ENCODE assay signal across 20 cellular contexts in the genomic region with DNA sequence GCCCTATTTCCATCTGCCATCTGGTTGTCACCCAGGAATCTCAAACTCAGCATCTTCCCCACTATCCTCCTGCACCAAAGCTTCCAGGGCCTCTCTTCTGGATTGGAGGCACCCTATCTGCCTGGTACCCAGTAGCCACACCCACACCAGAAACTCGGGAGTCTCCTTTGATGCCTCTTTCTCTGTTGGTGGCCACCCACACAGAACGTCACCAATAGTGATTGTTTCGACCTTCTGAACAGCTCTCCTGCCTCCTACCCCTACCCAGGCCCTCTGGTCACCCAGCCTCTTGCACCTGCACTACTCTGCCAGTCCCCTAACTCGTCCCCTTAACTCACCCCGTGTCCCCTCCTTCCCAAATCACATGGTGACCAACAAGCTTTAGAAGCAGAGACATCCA.
DNase-seq lines count a peak whose midpoint lies in the region; ATAC-seq and TF ChIP-seq lines count a peak whose summit lies in the region.
"Had no signal": no experiment of that assay in that cellular context is flagged by ENCODE, and none has a peak within 500 bp of the region (broad histone marks: within the 10 kb centered on the region; RNA-seq: fewer than 3 reads in every experiment).

No MANE protein-coding gene starts in this region.

- no peak for ATAC-seq in CD4-positive, CD25-positive, alpha-beta regulatory T cell (ENCODE audit: low read depth in 2 of 2)
- no peak for ATAC-seq in activated T-helper 17 cell treated with anti-CD3 and anti-CD28 coated beads, Interleukin-2, amount 50 U/mL, for 72 hours (replicated peaks)
- ATAC-seq in GM21717 (IDR thresholded peaks at IDR 0.05; ENCODE audit: unreplicated experiment), result no peak
- no peak for ATAC-seq in GM19035 (IDR thresholded peaks at IDR 0.05; ENCODE audit: unreplicated experiment)
- ATAC-seq: GM12878, HepG2 had no signal

- no peak overlapping the region for H3K9ac ChIP-seq in neural progenitor cell
- H3K9ac ChIP-seq: KMS-11 had no signal

- peak overlapping the region; percentile 33 for H3K27ac Mint-ChIP-seq in T-helper 2 cell treated with Interferon-gamma antibody and Interleukin-4, amounts not matched to agents 5 μg/mL and 100 μg/mL, for 36 hours
- peak overlapping the region; percentile 32 to 88 (median 82) for H3K27ac Mint-ChIP-seq in CD4-positive, CD25-positive, alpha-beta regulatory T cell
- peak overlapping the region; percentile 45 for H3K27ac Mint-ChIP-seq in activated T-helper 17 cell treated with anti-CD3 and anti-CD28 coated beads, Interleukin-2, amount 50 U/mL, for 72 hours
- H3K27ac Mint-ChIP-seq in neural progenitor cell, result peak overlapping the region; percentile 39

- H3K4me2 ChIP-seq in neural progenitor cell, result no peak overlapping the region
- H3K4me2 ChIP-seq: KMS-11 had no signal

- no peaks in the 10 kb centered on the region for H3K27me3 Mint-ChIP-seq in T-helper 2 cell treated with Interferon-gamma antibody and Interleukin-4, amounts not matched to agents 5 μg/mL and 100 μg/mL, for 36 hours (ENCODE audit: low read depth)
- H3K27me3 Mint-ChIP-seq in CD4-positive, CD25-positive, alpha-beta regulatory T cell, result no peaks in the 10 kb centered on the region
- H3K27me3 Mint-ChIP-seq in activated T-helper 17 cell treated with anti-CD3 and anti-CD28 coated beads, Interleukin-2, amount 50 U/mL, for 72 hours, result no peaks in the 10 kb centered on the region
- H3K27me3 Mint-ChIP-seq in neural progenitor cell (ENCODE audit: insufficient read depth, low read depth), result peaks cover 20% of the 10 kb centered on the region

- no peak overlapping the region for H2AFZ ChIP-seq in neural progenitor cell (replicated peaks)

- H3K79me2 ChIP-seq in neural progenitor cell (ENCODE audit: low read depth), result no peaks in the 10 kb centered on the region

- peaks cover 33% of the 10 kb centered on the region for H3K4me1 ChIP-seq in CD4-positive, CD25-positive, alpha-beta regulatory T cell (ENCODE audit: control insufficient read depth, insufficient read depth, low read length, poor library complexity, severe bottlenecking)
- peaks cover 16% of the 10 kb centered on the region for H3K4me1 ChIP-seq in neural progenitor cell

- H3K4me3 Mint-ChIP-seq in T-helper 2 cell treated with Interferon-gamma antibody and Interleukin-4, amounts not matched to agents 5 μg/mL and 100 μg/mL, for 36 hours, result no peak overlapping the region
- H3K4me3 Mint-ChIP-seq in CD4-positive, CD25-positive, alpha-beta regulatory T cell, result no peak overlapping the region
- H3K4me3 Mint-ChIP-seq in activated T-helper 17 cell treated with anti-CD3 and anti-CD28 coated beads, Interleukin-2, amount 50 U/mL, for 72 hours, result no peak overlapping the region
- H3K4me3 Mint-ChIP-seq in neural progenitor cell, result no peak overlapping the region

- no peaks in the 10 kb centered on the region for H3K9me3 Mint-ChIP-seq in T-helper 2 cell treated with Interferon-gamma antibody and Interleukin-4, amounts not matched to agents 5 μg/mL and 100 μg/mL, for 36 hours
- no peaks in the 10 kb centered on the region for H3K9me3 Mint-ChIP-seq in CD4-positive, CD25-positive, alpha-beta regulatory T cell
- no peaks in the 10 kb centered on the region for H3K9me3 Mint-ChIP-seq in activated T-helper 17 cell treated with anti-CD3 and anti-CD28 coated beads, Interleukin-2, amount 50 U/mL, for 72 hours
- H3K9me3 Mint-ChIP-seq in neural progenitor cell, result no peaks in the 10 kb centered on the region

- no peaks in the 10 kb centered on the region for H3K36me3 Mint-ChIP-seq in T-helper 2 cell treated with Interferon-gamma antibody and Interleukin-4, amounts not matched to agents 5 μg/mL and 100 μg/mL, for 36 hours (ENCODE audit: low read depth)
- no peaks in the 10 kb centered on the region for H3K36me3 Mint-ChIP-seq in CD4-positive, CD25-positive, alpha-beta regulatory T cell
- no peaks in the 10 kb centered on the region for H3K36me3 Mint-ChIP-seq in activated T-helper 17 cell treated with anti-CD3 and anti-CD28 coated beads, Interleukin-2, amount 50 U/mL, for 72 hours (ENCODE audit: low read depth)
- no peaks in the 10 kb centered on the region for H3K36me3 Mint-ChIP-seq in neural progenitor cell

- no peaks in the 10 kb centered on the region for H3K36me3 ChIP-seq in CD4-positive, CD25-positive, alpha-beta regulatory T cell (ENCODE audit: control insufficient read depth, insufficient read depth, low read length)
- no peaks in the 10 kb centered on the region for H3K36me3 ChIP-seq in neural progenitor cell
- H3K36me3 ChIP-seq: BE2C, SJSA1 had no signal

- no peaks in the 10 kb centered on the region for H3K27me3 ChIP-seq in CD4-positive, CD25-positive, alpha-beta regulatory T cell (ENCODE audit: control insufficient read depth, insufficient read depth, low read length)
- H3K27me3 ChIP-seq in neural progenitor cell, result no peaks in the 10 kb centered on the region
- H3K27me3 ChIP-seq: BE2C, SJSA1 had no signal

- no peaks in the 10 kb centered on the region for H3F3A ChIP-seq in neural progenitor cell (ENCODE audit: low read depth)

- no peaks in the 10 kb centered on the region for H4K20me1 ChIP-seq in neural progenitor cell (ENCODE audit: low read depth)

- no peak for DNase-seq in T-helper 2 cell treated with Interferon-gamma antibody and Interleukin-4, amounts not matched to agents 5 μg/mL and 100 μg/mL, for 36 hours (ENCODE audit: low spot score)
- no peak for DNase-seq in T-helper 2 cell
- no peak for DNase-seq in CD4-positive, CD25-positive, alpha-beta regulatory T cell
- DNase-seq in neural progenitor cell (ENCODE audit: low spot score), result no peak
- DNase-seq in superior temporal gyrus (ENCODE audit: extremely low spot score), result no peak
- DNase-seq: BE2C, GDM1, GOT3, NCI-H1436 treated with DMSO at 0.1 percent for 48 hours, NCI-H2081, NCI-H510A, NCI-H82 had no signal

- H3K27ac ChIP-seq in CD4-positive, CD25-positive, alpha-beta regulatory T cell (ENCODE audit: insufficient read depth, low read length, poor library complexity, severe bottlenecking), result no peak overlapping the region
- no peak overlapping the region for H3K27ac ChIP-seq in neural progenitor cell
- H3K27ac ChIP-seq: 22Rv1, KMS-11, SJSA1 had no signal

- TF ChIP-seq CTCF in neural progenitor cell (IDR thresholded peaks at IDR 0.05), result no peak

- H3K9me3 ChIP-seq in CD4-positive, CD25-positive, alpha-beta regulatory T cell (ENCODE audit: control insufficient read depth in 2 of 2, low read length in 2 of 2), result no peaks in the 10 kb centered on the region
- no peaks in the 10 kb centered on the region for H3K9me3 ChIP-seq in neural progenitor cell (ENCODE audit: low read depth)
- H3K9me3 ChIP-seq: BE2C, SJSA1 had no signal

- H3K4me1 Mint-ChIP-seq in T-helper 2 cell treated with Interferon-gamma antibody and Interleukin-4, amounts not matched to agents 5 μg/mL and 100 μg/mL, for 36 hours (ENCODE audit: low read depth), result peaks cover 42% of the 10 kb centered on the region
- peaks cover 10 to 49% (median 35%) of the 10 kb centered on the region in 4 donors for H3K4me1 Mint-ChIP-seq in CD4-positive, CD25-positive, alpha-beta regulatory T cell
- H3K4me1 Mint-ChIP-seq in activated T-helper 17 cell treated with anti-CD3 and anti-CD28 coated beads, Interleukin-2, amount 50 U/mL, for 72 hours, result peaks cover 27% of the 10 kb centered on the region
- peaks cover 79% of the 10 kb centered on the region for H3K4me1 Mint-ChIP-seq in neural progenitor cell

- H3K4me3 ChIP-seq in CD4-positive, CD25-positive, alpha-beta regulatory T cell (ENCODE audit: low read depth, low read length), result no peak overlapping the region
- no peak overlapping the region for H3K4me3 ChIP-seq in neural progenitor cell
- H3K4me3 ChIP-seq: GM12878, SJSA1 had no signal
